11 cellular contexts compared by ENCODE assay signal in genomic region chr19:45790942-45791341, GRCh38. TPM values are rescaled to one million over a fixed set of nuclear protein-coding genes. Genes with fewer than 3 reads are reported as not detected.
A peak's percentile ranks its signal among the peaks of the same experiment; 100 is the strongest.
DNase-seq lines count a peak whose midpoint lies in the region; ATAC-seq, FAIRE-seq and TF ChIP-seq lines count a peak whose summit lies in the region.
"Had no signal": no experiment of that assay in that cellular context is flagged by ENCODE, and none has a peak within 500 bp of the region (broad histone marks: within the 10 kb centered on the region; RNA-seq: fewer than 3 reads in every experiment).

No MANE protein-coding gene starts in this region.

- in situ Hi-C loops in GM13977 (cut with MboI; ENCODE audit: low pct_unique_long_range_greater_than_20kb, low sequenced_read_pairs, unreplicated experiment) = no loop called here

- FAIRE-seq in A549 (lab: Jason Lieb, UNC) = no peak
- FAIRE-seq: G401.6 had no signal

- H3K9me3 ChIP-seq in A549 (no peaks in the 10 kb centered on the region), T-helper 17 cell (ENCODE audit: control insufficient read depth, low read length, poor library complexity, severe bottlenecking) (no peaks in the 10 kb centered on the region)

- peaks cover 22% of the 10 kb centered on the region for H3K27me3 Mint-ChIP-seq in T-helper 17 cell

- no peak for DNase-seq in A549 (ENCODE audit: low read depth in 1 of 2, low spot score in 1 of 2)
- peak; percentile 26 for DNase-seq in GM13977 (ENCODE audit: low spot score)
- no peak for DNase-seq in T-helper 17 cell
- DNase-seq in fibroblast of villous mesenchyme (ENCODE audit: low read depth) = no peak
- DNase-seq in HPDE6-E6E7 (ENCODE audit: extremely low spot score) = no peak
- DNase-seq in NCI-H510A (lab: John Stamatoyannopoulos, UW) = no peak
- DNase-seq: stimulated activated CD4-positive, alpha-beta T cell treated with anti-CD3 and anti-CD28 coated beads, Interleukin-12 subunit alpha, Interleukin-12 subunit beta, amount 100 ng/mL, for 4 hours had no signal

- POLR2A ChIA-PET in A549 (lab: Yijun Ruan, JAX) = interaction anchor here (2.3 kb wide), 1 partner anchor 9 kb away, joined by 30 read pairs; the partner anchor contains the start of gene DMPK

- 0 out of 3 replicates have a peak overlapping the region, but pooled peaks have one; percentile 97 for H3K4me3 ChIP-seq in A549
- peak overlapping the region; percentile 92 for H3K4me3 ChIP-seq in fibroblast of villous mesenchyme (ENCODE audit: low read depth, low read length)

- no peak for TF ChIP-seq POLR2A in A549 (IDR thresholded peaks at IDR 0.05; ENCODE audit: low read length)

- TF ChIP-seq RAD21 in A549 (conservative IDR thresholded peaks at IDR 0.05 in 1 of 2, IDR thresholded peaks at IDR 0.05 in 1 of 2) = no peak

- peaks cover 5% of the 10 kb centered on the region for H3K36me3 Mint-ChIP-seq in T-helper 17 cell (ENCODE audit: low read depth)

- 96% methylated on average over 8 of the region's 8 CpGs for WGBS in A549 (ENCODE audit: missing lambda C conversion rate)

- H3K4me1 Mint-ChIP-seq in T-helper 17 cell = peaks cover 46% of the 10 kb centered on the region

- no peak for ATAC-seq in A549
- ATAC-seq in T-helper 17 cell = peak; percentile 31
- no peak for ATAC-seq in GM19324 (IDR thresholded peaks at IDR 0.05; ENCODE audit: low FRiP score, unreplicated experiment)
- ATAC-seq in HG02642 (IDR thresholded peaks at IDR 0.05; ENCODE audit: poor library complexity, unreplicated experiment) = no peak

- no peak for TF ChIP-seq CTCF in A549 (IDR thresholded peaks at IDR 0.05)
- no peak for TF ChIP-seq CTCF in GM13977 (IDR thresholded peaks at IDR 0.05; ENCODE audit: extremely low read depth, insufficient read depth, missing control alignments)
- no peak for TF ChIP-seq CTCF in fibroblast of villous mesenchyme (IDR thresholded peaks at IDR 0.05; ENCODE audit: insufficient read depth, low read depth, low read length)

- no peak overlapping the region for H3K27ac ChIP-seq in A549

- H3K4me3 Mint-ChIP-seq in T-helper 17 cell = peak overlapping the region; percentile 97

- peaks cover 19% of the 10 kb centered on the region for H3K4me1 ChIP-seq in A549

- H3K27ac Mint-ChIP-seq in T-helper 17 cell = peak overlapping the region; percentile 91

- H3K4me2 ChIP-seq in A549 = peak overlapping the region; percentile 97

- no peak for TF ChIP-seq EP300 in A549 (IDR thresholded peaks at IDR 0.05)

- CTCF ChIA-PET in A549 (lab: Yijun Ruan, JAX) = interaction anchor here (0.7 to 74.3 kb wide), 3 partner anchors 6 to 47 kb away, joined by 3 to 2204 read pairs (median 2204); partner anchors contain the start of genes DMPK, DMWD, RSPH6A and SIX5

TF ChIP-seq in A549, 52 proteins besides CTCF, POLR2A, EP300 and RAD21:
- TF ChIP-seq SREBF2 (IDR thresholded peaks at IDR 0.05) (no peak), CHD4 (IDR thresholded peaks at IDR 0.05; ENCODE audit: borderline replicate concordance) (no peak), MAFK (IDR thresholded peaks at IDR 0.05; ENCODE audit: partially characterized antibody) (no peak)

RNA-seq across cellular contexts. Expression of gene DMWD, which starts 1.7 kb away (rescaled TPM):
- polyA plus RNA-seq in A549 (2011; rRNA removed) (17.1 and 17.5 TPM in 2 replicates), A549 (2017; fragmentation: RNase III; extraction: RNeasy Plus Mini Kit Qiagen cat#74134 plus additional on column Dnase treatment) (29.9 to 31.3 TPM (median 29.9 TPM) in 3 replicates)
- 28.8 and 39.5 TPM in 2 replicates for polyA plus RNA-seq in A549 (2012; cell fraction: cytosol; rRNA removed)
- polyA plus RNA-seq in A549 (2012; cell fraction: nucleus; rRNA removed) = 74.3 and 105 TPM in 2 replicates
- 34.6 and 43.7 TPM in 2 replicates for polyA minus RNA-seq in A549 (2011; rRNA and poly(A)+ RNA removed)
- total RNA-seq in T-helper 17 cell (10 to 100 TPM; 28.3 to 49.1 TPM), fibroblast of villous mesenchyme (53.5 and 54.8 TPM in 2 replicates)

RNA-seq across cellular contexts. Expression of gene DMPK, which starts 8.7 kb away (rescaled TPM):
- polyA plus RNA-seq in A549 (2011; rRNA removed) = 12.5 and 21.6 TPM in 2 replicates
- 43.1 and 57.9 TPM in 2 replicates for polyA plus RNA-seq in A549 (2012; cell fraction: cytosol; rRNA removed)
- 286 and 295 TPM in 2 replicates for polyA plus RNA-seq in A549 (2012; cell fraction: nucleus; rRNA removed)
- 46.3 to 57.5 TPM (median 56.6 TPM) in 3 replicates for polyA plus RNA-seq in A549 (2017; fragmentation: RNase III; extraction: RNeasy Plus Mini Kit Qiagen cat#74134 plus additional on column Dnase treatment)
- 8.8 and 9.1 TPM in 2 replicates for polyA minus RNA-seq in A549 (2011; rRNA and poly(A)+ RNA removed)
- 10 to 100 TPM; 18.7 to 35.8 TPM for total RNA-seq in T-helper 17 cell
- total RNA-seq in fibroblast of villous mesenchyme = 46.4 and 53.1 TPM in 2 replicates

RNA-seq across cellular contexts. Expression of gene SIX5, which starts 21.9 kb away (rescaled TPM):
- polyA plus RNA-seq in A549 (2011; rRNA removed) = 8.9 and 10.0 TPM in 2 replicates
- 19.5 and 28.5 TPM in 2 replicates for polyA plus RNA-seq in A549 (2012; cell fraction: cytosol; rRNA removed)
- 52.4 and 77.1 TPM in 2 replicates for polyA plus RNA-seq in A549 (2012; cell fraction: nucleus; rRNA removed)
- polyA plus RNA-seq in A549 (2017; fragmentation: RNase III; extraction: RNeasy Plus Mini Kit Qiagen cat#74134 plus additional on column Dnase treatment) = 19.6 to 24.7 TPM (median 24.7 TPM) in 3 replicates
- polyA minus RNA-seq in A549 (2011; rRNA and poly(A)+ RNA removed) = 7.9 and 11.3 TPM in 2 replicates
- total RNA-seq in T-helper 17 cell = under 1 TPM; 0.42 to 0.44 TPM
- 8.4 and 8.6 TPM in 2 replicates for total RNA-seq in fibroblast of villous mesenchyme

RNA-seq across cellular contexts. Expression of gene RSPH6A, which starts 24.2 kb away (rescaled TPM):
- 0.04 TPM in 1 of 2 replicates, not detected in the other for polyA plus RNA-seq in A549 (2011; rRNA removed)
- 0.03 TPM in 1 of 2 replicates, not detected in the other for polyA plus RNA-seq in A549 (2012; cell fraction: cytosol; rRNA removed)
- 0.09 and 0.13 TPM in 2 replicates for polyA plus RNA-seq in A549 (2012; cell fraction: nucleus; rRNA removed)
- 0.04 TPM in 1 of 3 replicates, not detected in the others for polyA plus RNA-seq in A549 (2017; fragmentation: RNase III; extraction: RNeasy Plus Mini Kit Qiagen cat#74134 plus additional on column Dnase treatment)
- 0.24 TPM in 1 of 2 replicates, not detected in the other for polyA minus RNA-seq in A549 (2011; rRNA and poly(A)+ RNA removed)
- under 1 TPM; 0.10 to 0.34 TPM for total RNA-seq in T-helper 17 cell
- under 0.01 and 0.32 TPM in 2 replicates for total RNA-seq in fibroblast of villous mesenchyme

RNA-seq across cellular contexts. Expression of gene MEIOSIN, which starts 57.7 kb away (rescaled TPM):
- polyA plus RNA-seq in A549 (2011; rRNA removed) = 0.05 TPM in 1 of 2 replicates, not detected in the other
- 0.09 and 0.10 TPM in 2 replicates for polyA plus RNA-seq in A549 (2012; cell fraction: cytosol; rRNA removed)
- 0.06 and 0.16 TPM in 2 replicates for polyA plus RNA-seq in A549 (2012; cell fraction: nucleus; rRNA removed)
- 0.04 TPM in 1 of 3 replicates, not detected in the others for polyA plus RNA-seq in A549 (2017; fragmentation: RNase III; extraction: RNeasy Plus Mini Kit Qiagen cat#74134 plus additional on column Dnase treatment)
- polyA minus RNA-seq in A549 (2011; rRNA and poly(A)+ RNA removed) = not detected in 2 replicates
- total RNA-seq in T-helper 17 cell = not detected
- not detected in 2 replicates for total RNA-seq in fibroblast of villous mesenchyme
- total RNA-seq: T-helper 2 cell treated with Interferon-gamma antibody and Interleukin-4, amounts not matched to agents 100 ng/mL and 5 ng/mL, for 36 hours had no signal
